ENCODE assay signal across 17 cellular contexts in genomic region chr11:44892843-44893242, GRCh38.
"Had no signal": no experiment of that assay in that cellular context is flagged by ENCODE, and none has a peak within 500 bp of the region (broad histone marks: within the 10 kb centered on the region; RNA-seq: fewer than 3 reads in every experiment).

No MANE protein-coding gene starts in this region.

- FAIRE-seq: frontal cortex had no signal

- DNase-seq: activated CD4-positive, alpha-beta memory T cell treated with anti-CD3 and anti-CD28 coated beads for 36 hours; activated CD4-positive, alpha-beta T cell treated with anti-CD3 and anti-CD28 coated beads for 36 hours; activated effector memory CD4-positive, alpha-beta T cell treated with Interleukin-2 at 50 U/mL for 16 hours; activated naive CD8-positive, alpha-beta T cell treated with anti-CD3 and anti-CD28 coated beads for 36 hours; activated T-cell treated with anti-CD3 and anti-CD28 coated beads, Interleukin-2, amount 50 U/mL, for 4 hours; effector memory CD4-positive, alpha-beta T cell; naive thymus-derived CD4-positive, alpha-beta T cell; spleen; stimulated activated CD4-positive, alpha-beta T cell treated with anti-CD3 and anti-CD28 coated beads, Interleukin-2, amount 100 ng/mL, for 24 hours; T-cell; T1000 had no signal

- H3K9me3 ChIP-seq: breast epithelium, neutrophil, SK-N-SH, spleen, tibial nerve had no signal

- H3K9ac ChIP-seq: SK-N-SH had no signal

- H3K36me3 ChIP-seq: breast epithelium, neutrophil, spleen, tibial nerve had no signal

- H3K4me2 ChIP-seq: SK-N-SH had no signal

- H3K27me3 ChIP-seq: tibial nerve had no signal

- ATAC-seq: activated CD4-positive, alpha-beta T cell treated with anti-CD3 and anti-CD28 coated beads for 36 hours; activated T-cell treated with anti-CD3 and anti-CD28 coated beads, Interleukin-2, amount 50 U/mL, for 4 hours; left colon; naive thymus-derived CD4-positive, alpha-beta T cell; T-cell had no signal

- H3K4me1 ChIP-seq: breast epithelium had no signal

- H3K27ac ChIP-seq: breast epithelium, neutrophil, spleen had no signal

- H3K4me3 ChIP-seq: breast epithelium, spleen, tibial nerve had no signal
